Comparison of ENCODE assay signal across 19 cellular contexts in genomic region chr4:155722816-155723499, GRCh38. TPM values are rescaled to one million over a fixed set of nuclear protein-coding genes. Genes with fewer than 3 reads are reported as not detected.
DNase-seq lines count a peak whose midpoint lies in the region; ATAC-seq and TF ChIP-seq lines count a peak whose summit lies in the region.
"Had no signal": no experiment of that assay in that cellular context is flagged by ENCODE, and none has a peak within 500 bp of the region (broad histone marks: within the 10 kb centered on the region; RNA-seq: fewer than 3 reads in every experiment).

No MANE protein-coding gene starts in this region.

- no peak overlapping the region for H3K9ac ChIP-seq in GM23248
- H3K9ac ChIP-seq in neuronal stem cell (ENCODE audit: low read depth, low read length, poor library complexity) = no peak overlapping the region

- H3K27ac Mint-ChIP-seq in T-helper 17 cell = no peak overlapping the region
- H3K27ac Mint-ChIP-seq: activated CD4-positive, alpha-beta T cell treated with anti-CD3 and anti-CD28 coated beads, Interleukin-2, amount 10 ng/mL, durations not matched to agents 7 days and 5 days; activated naive CD8-positive, alpha-beta T cell; stimulated activated naive CD8-positive, alpha-beta T cell treated with anti-CD3 and anti-CD28 coated beads, Interleukin-15, Interleukin-2, amounts not matched to agents 100 ng/mL and 50 ng/mL, for 24 hours had no signal

- H3K27me3 Mint-ChIP-seq in T-helper 17 cell = no peaks in the 10 kb centered on the region
- H3K27me3 Mint-ChIP-seq: stimulated activated naive CD8-positive, alpha-beta T cell treated with anti-CD3 and anti-CD28 coated beads, Interleukin-15, Interleukin-2, amounts not matched to agents 100 ng/mL and 50 ng/mL, for 24 hours had no signal

- H2AFZ ChIP-seq in GM23248 (no peak overlapping the region), neuronal stem cell (ENCODE audit: low read length) (no peak overlapping the region)

- H2AK5ac ChIP-seq in neuronal stem cell (ENCODE audit: low read depth, low read length) = no peak overlapping the region

- H2BK15ac ChIP-seq in neuronal stem cell (ENCODE audit: low read length) = no peak overlapping the region

- H3K79me2 ChIP-seq in GM23248 (ENCODE audit: insufficient read depth) = no peaks in the 10 kb centered on the region

- CTCF ChIA-PET in A673 (lab: Charles Lee) = no interaction called here

- H2BK120ac ChIP-seq in neuronal stem cell (ENCODE audit: low read depth, low read length) = no peak overlapping the region

- no peak overlapping the region for H3K23ac ChIP-seq in neuronal stem cell (ENCODE audit: low read depth, low read length, poor library complexity)

- H4K20me1 ChIP-seq in GM23248 (ENCODE audit: insufficient read depth) = no peaks in the 10 kb centered on the region

- H3K4me1 ChIP-seq in A673 (ENCODE audit: insufficient read depth, low read length, poor library complexity, severe bottlenecking) (no peaks in the 10 kb centered on the region), GM23248 (ENCODE audit: insufficient read depth) (no peaks in the 10 kb centered on the region), neuronal stem cell (ENCODE audit: control insufficient read depth in 2 of 2, insufficient read depth in 1 of 2, low read depth in 1 of 2, low read length in 2 of 2) (no peaks in the 10 kb centered on the region)
- H3K4me1 ChIP-seq: Caco-2 had no signal

- no peak overlapping the region for H2BK12ac ChIP-seq in neuronal stem cell (ENCODE audit: low read length)

- no peak overlapping the region for H3K4ac ChIP-seq in neuronal stem cell (ENCODE audit: low read length)

- H3K18ac ChIP-seq in neuronal stem cell (ENCODE audit: low read length) = no peak overlapping the region

- no peak overlapping the region for H2BK5ac ChIP-seq in neuronal stem cell (ENCODE audit: low read length)

- H3K27ac ChIP-seq in A673 (ENCODE audit: low read depth, low read length, poor library complexity, severe bottlenecking) = no peak overlapping the region
- H3K27ac ChIP-seq in GM23248 = no peak overlapping the region
- no peak overlapping the region for H3K27ac ChIP-seq in neuronal stem cell (replicated peaks; ENCODE audit: low read length)
- H3K27ac ChIP-seq: gastroesophageal sphincter had no signal

- DNase-seq in A673 (ENCODE audit: low spot score) (peak; percentile 1), GM23248 (peak; percentile 12), amniotic epithelial cell (ENCODE audit: low read depth) (peak; percentile 58), kidney epithelial cell (ENCODE audit: low read depth) (peak; percentile 52), NCI-H1930 (lab: John Stamatoyannopoulos, UW) (no peak), T-helper 17 cell (no peak), neuronal stem cell (ENCODE audit: low spot score) (no peak)
- DNase-seq: activated CD4-positive, alpha-beta T cell treated with anti-CD3 and anti-CD28 coated beads, Interleukin-2, amount 10 ng/mL, durations not matched to agents 7 days and 5 days; activated T-cell treated with anti-CD3 and anti-CD28 coated beads, Interleukin-2, amount 50 U/mL, for 1 hour; Caco-2; effector CD8-positive, alpha-beta T cell; MM.1S; NCI-H1694 treated with DMSO at 0.1 percent for 48 hours; NCI-H510A treated with DMSO at 0.1 percent for 48 hours had no signal

- no peaks in the 10 kb centered on the region for H3K36me3 Mint-ChIP-seq in T-helper 17 cell (ENCODE audit: low read depth)
- H3K36me3 Mint-ChIP-seq: activated naive CD8-positive, alpha-beta T cell had no signal

- H3K4me3 ChIP-seq in A673 (ENCODE audit: low read depth, low read length, poor library complexity, severe bottlenecking) (no peak overlapping the region), GM23248 (no peak overlapping the region), kidney epithelial cell (ENCODE audit: low read depth, low read length) (no peak overlapping the region), neuronal stem cell (ENCODE audit: low read length in 2 of 2) (no peak overlapping the region)
- H3K4me3 ChIP-seq: gastroesophageal sphincter, lung had no signal

- no peaks in the 10 kb centered on the region for H3K4me1 Mint-ChIP-seq in T-helper 17 cell
- H3K4me1 Mint-ChIP-seq: activated CD4-positive, alpha-beta T cell treated with anti-CD3 and anti-CD28 coated beads, Interleukin-2, amount 10 ng/mL, durations not matched to agents 7 days and 5 days had no signal

- no peaks in the 10 kb centered on the region for H3K36me3 ChIP-seq in A673 (ENCODE audit: insufficient read depth, low read length, poor library complexity, severe bottlenecking)
- H3K36me3 ChIP-seq in GM23248 (ENCODE audit: low read depth) = no peaks in the 10 kb centered on the region
- no peaks in the 10 kb centered on the region for H3K36me3 ChIP-seq in kidney epithelial cell (ENCODE audit: control insufficient read depth, insufficient read depth, low read length)
- H3K36me3 ChIP-seq in neuronal stem cell (replicated peaks in 1 of 2; ENCODE audit: control insufficient read depth in 2 of 2, insufficient read depth in 2 of 2, low read length in 2 of 2) = no peaks in the 10 kb centered on the region

- no peak for TF ChIP-seq CTCF in A673 (conservative IDR thresholded peaks at IDR 0.05; ENCODE audit: low read depth, low read length)
- TF ChIP-seq CTCF in kidney epithelial cell (IDR thresholded peaks at IDR 0.05; ENCODE audit: insufficient read depth, low read length, poor library complexity, severe bottlenecking) = no peak

- H3K4me2 ChIP-seq in GM23248 (ENCODE audit: unreplicated experiment) (no peak overlapping the region), neuronal stem cell (ENCODE audit: insufficient read depth, low read length, poor library complexity, severe bottlenecking) (no peak overlapping the region)

- H4K8ac ChIP-seq in neuronal stem cell (ENCODE audit: low read depth, low read length) = no peak overlapping the region

- 79% methylated on average over 7 of the region's 7 CpGs for WGBS in GM23248 (ENCODE audit: low coverage in 1 of 2, low lambda C conversion rate in 2 of 2, missing lambda C conversion rate in 2 of 2), 2 experiments
- WGBS in neuronal stem cell (ENCODE audit: extremely low coverage in 2 of 2, insufficient read length in 2 of 2, insufficient replicate concordance in 1 of 2), 2 donors = no CpG with 5 or more reads among the region's 7 CpGs

- no peaks in the 10 kb centered on the region for H3K79me1 ChIP-seq in neuronal stem cell (ENCODE audit: low read depth, low read length)

- in situ Hi-C loops in GM23248 (cut with MboI) = no loop called here

- ATAC-seq in T-helper 17 cell = no peak
- no peak for ATAC-seq in GM19328 (IDR thresholded peaks at IDR 0.05; ENCODE audit: unreplicated experiment)
- ATAC-seq: gastroesophageal sphincter had no signal

- no peak overlapping the region for H3K4me3 Mint-ChIP-seq in T-helper 17 cell
- H3K4me3 Mint-ChIP-seq: activated CD4-positive, alpha-beta T cell treated with anti-CD3 and anti-CD28 coated beads, Interleukin-2, amount 10 ng/mL, durations not matched to agents 7 days and 5 days; activated naive CD8-positive, alpha-beta T cell; stimulated activated naive CD8-positive, alpha-beta T cell treated with anti-CD3 and anti-CD28 coated beads, Interleukin-15, Interleukin-2, amounts not matched to agents 100 ng/mL and 50 ng/mL, for 24 hours had no signal

- no peaks in the 10 kb centered on the region for H3K9me2 ChIP-seq in GM23248 (ENCODE audit: insufficient read depth)

- POLR2A ChIA-PET in A673 (lab: Charles Lee; ENCODE audit: low non-redundant PET) = no interaction called here

- H3F3A ChIP-seq in GM23248 (ENCODE audit: insufficient read depth) = no peaks in the 10 kb centered on the region

- no peaks in the 10 kb centered on the region for H3K9me3 ChIP-seq in A673 (ENCODE audit: low read depth, low read length, poor library complexity, severe bottlenecking)
- no peaks in the 10 kb centered on the region for H3K9me3 ChIP-seq in GM23248 (ENCODE audit: low read depth)
- no peaks in the 10 kb centered on the region for H3K9me3 ChIP-seq in T-helper 17 cell (ENCODE audit: control insufficient read depth, low read length, poor library complexity, severe bottlenecking)
- no peaks in the 10 kb centered on the region for H3K9me3 ChIP-seq in neuronal stem cell (replicated peaks in 1 of 2; ENCODE audit: control insufficient read depth in 2 of 2, insufficient read depth in 1 of 2, low read depth in 1 of 2, low read length in 2 of 2)
- H3K9me3 ChIP-seq: Caco-2, gastroesophageal sphincter had no signal

- intact Hi-C loops in A673 (cut with micrococcal nuclease; ENCODE audit: unreplicated experiment) = no loop called here

- BruUV-seq in A673 (replicated peaks; lab: Mats Ljungman, UMichigan) = no TSS peak

- no peak overlapping the region for H4K91ac ChIP-seq in neuronal stem cell (ENCODE audit: low read depth, low read length, poor library complexity)

- H3K27me3 ChIP-seq in A673 (replicated peaks; ENCODE audit: insufficient read depth, low read depth, low read length, poor library complexity) (no peaks in the 10 kb centered on the region), GM23248 (replicated peaks; ENCODE audit: insufficient read depth) (no peaks in the 10 kb centered on the region), kidney epithelial cell (ENCODE audit: control insufficient read depth, insufficient read depth, low read length) (no peaks in the 10 kb centered on the region), neuronal stem cell (ENCODE audit: control insufficient read depth in 3 of 3, insufficient read depth in 3 of 3, low read depth in 1 of 3, low read length in 3 of 3) (no peaks in the 10 kb centered on the region)
- H3K27me3 ChIP-seq: gastroesophageal sphincter had no signal

- H3K14ac ChIP-seq in neuronal stem cell (ENCODE audit: low read length) = no peak overlapping the region

RNA-seq across cellular contexts. Expression of gene GUCY1B1, which starts 35.9 kb away (rescaled TPM):
- total RNA-seq in A673 (2021) (not detected in 2 replicates), kidney epithelial cell (1.7 and 2.8 TPM in 2 replicates), T-helper 17 cell (10 to 100 TPM in 1 of 2 donors, under 1 TPM in 1; 0.75 to 15.3 TPM)
- total RNA-seq in GM23248 (2014; rRNA removed; shearing (Covaris generic)) = 0.25 and 2.1 TPM in 2 replicates
- polyA plus RNA-seq in GM23248 (2016; fragmentation: Nextera tagmentation; extraction: Ambion mirVana) = 0.25 and 0.56 TPM in 2 replicates
- polyA plus RNA-seq in neuronal stem cell (2013, experiment 1 of 2) = 14.6 TPM
- 14.3 TPM for polyA plus RNA-seq in neuronal stem cell (2013, experiment 2 of 2)
- total RNA-seq: Caco-2 had no signal

RNA-seq across cellular contexts. Expression of gene GUCY1A1, which starts 56.3 kb away (rescaled TPM):
- total RNA-seq in A673 (2021) (0.07 and 0.37 TPM in 2 replicates), kidney epithelial cell (2.2 and 3.1 TPM in 2 replicates), T-helper 17 cell (10 to 100 TPM in 1 of 2 donors, under 1 TPM in 1; 0.85 to 14.1 TPM)
- not detected in 2 replicates for total RNA-seq in GM23248 (2014; rRNA removed; shearing (Covaris generic))
- polyA plus RNA-seq in GM23248 (2016; fragmentation: Nextera tagmentation; extraction: Ambion mirVana) = 0.05 TPM in 1 of 2 replicates, not detected in the other
- polyA plus RNA-seq in neuronal stem cell (2013, experiment 1 of 2) = 5.6 TPM
- polyA plus RNA-seq in neuronal stem cell (2013, experiment 2 of 2) = 5.0 TPM
- total RNA-seq: activated CD4-positive, alpha-beta T cell treated with anti-CD3 and anti-CD28 coated beads, Interleukin-2, amount 10 ng/mL, durations not matched to agents 7 days and 5 days; Caco-2 had no signal

Comparison
In these comparisons a context has a peak if more than half of its experiments do, and no peak if none do; other contexts are left out.
1. DNase-seq: peak in A673 (single experiment), GM23248 (single experiment), amniotic epithelial cell (single experiment) and kidney epithelial cell (single experiment); none in NCI-H1930 (0 of 2), T-helper 17 cell (0 of 3) and neuronal stem cell (single experiment).